ENCODE assay signal across 20 cellular contexts in genomic region chr13:46495647-46496046, GRCh38. TPM values are rescaled to one million over a fixed set of nuclear protein-coding genes. Genes with fewer than 3 reads are reported as not detected.
A peak's percentile ranks its signal among the peaks of the same experiment; 100 is the strongest.
DNase-seq lines count a peak whose midpoint lies in the region; ATAC-seq, FAIRE-seq and TF ChIP-seq lines count a peak whose summit lies in the region.
"Had no signal": no experiment of that assay in that cellular context is flagged by ENCODE, and none has a peak within 500 bp of the region (broad histone marks: within the 10 kb centered on the region; RNA-seq: fewer than 3 reads in every experiment).

No MANE protein-coding gene starts in this region.

- TF ChIP-seq CTCF in LNCaP clone FGC (IDR thresholded peaks at IDR 0.05; ENCODE audit: control insufficient read depth, extremely low read depth, insufficient read depth) (no peak), tibial artery (IDR thresholded peaks at IDR 0.05) (no peak), HepG2 (CRISPR knock-in tag; IDR thresholded peaks at IDR 0.05) (no peak), BE2C (IDR thresholded peaks at IDR 0.05; ENCODE audit: low read depth, low read length) (no peak)

- peak overlapping the region; percentile 51 to 59 for H3K27ac ChIP-seq in tibial artery
- no peak overlapping the region for H3K27ac ChIP-seq in HepG2 (ENCODE audit: extremely low read length, insufficient read depth, low read length)
- H3K27ac ChIP-seq: C4-2B, HL-60, RWPE1, SJCRH30 had no signal

- no peak for TF ChIP-seq POLR2A in HepG2 (IDR thresholded peaks at IDR 0.05; ENCODE audit: insufficient read depth in 1 of 2, low read depth in 2 of 2, low read length in 2 of 2)

- 35% methylated on average over 4 of the region's 4 CpGs for WGBS in HepG2 (ENCODE audit: low lambda C conversion rate)

- DNase-seq in LNCaP clone FGC (ENCODE audit: low read depth), result peak; percentile 51
- no peak for DNase-seq in tibial artery
- no peak for DNase-seq in epidermal melanocyte (ENCODE audit: insufficient read length, low spot score)
- DNase-seq in HepG2 (ENCODE audit: low spot score), result no peak
- no peak for DNase-seq in BE2C
- no peak for DNase-seq in NCI-H446 (lab: John Stamatoyannopoulos, UW)
- DNase-seq: DMS53, GOT3, NCI-H1048, NCI-H146, NCI-H2081 treated with DMSO at 0.1 percent for 48 hours, NCI-H526 treated with DMSO at 0.1 percent for 48 hours, SJCRH30 had no signal

- in situ Hi-C loops in HepG2 (cut with HindIII; ENCODE audit: extremely low pct_ligation_motif_present, low pct_unique_long_range_greater_than_20kb), result no loop called here

- H3K9me3 ChIP-seq in tibial artery, result no peaks in the 10 kb centered on the region
- H3K9me3 ChIP-seq in HepG2 (ENCODE audit: low read length), result no peaks in the 10 kb centered on the region
- H3K9me3 ChIP-seq in BE2C, result no peaks in the 10 kb centered on the region
- H3K9me3 ChIP-seq: SJCRH30 had no signal

- H3K36me3 ChIP-seq in tibial artery (no peaks in the 10 kb centered on the region), HepG2 (replicated peaks in 1 of 2; ENCODE audit: control insufficient read depth in 1 of 2, insufficient read depth in 2 of 2, low read length in 2 of 2) (no peaks in the 10 kb centered on the region), BE2C (no peaks in the 10 kb centered on the region)
- H3K36me3 ChIP-seq: SJCRH30 had no signal

- H3K4me1 ChIP-seq in tibial artery, result peaks cover 0 to 23% (median 6%) of the 10 kb centered on the region in 4 donors
- H3K4me1 ChIP-seq in HepG2 (ENCODE audit: insufficient read depth, low read length), result no peaks in the 10 kb centered on the region
- H3K4me1 ChIP-seq in BE2C, result no peaks in the 10 kb centered on the region

- TF ChIP-seq EP300 in HepG2 (IDR thresholded peaks at IDR 0.05; ENCODE audit: low read depth in 2 of 2, low read length in 2 of 2) (no peak), HepG2 (CRISPR knock-in tag; IDR thresholded peaks at IDR 0.05; ENCODE audit: borderline replicate concordance) (no peak)

- no peak overlapping the region for H3K4me3 ChIP-seq in LNCaP clone FGC (ENCODE audit: low read depth, low read length)
- peak overlapping the region; percentile 4 for H3K4me3 ChIP-seq in iPS-11a (ENCODE audit: low read depth, low read length)
- H3K4me3 ChIP-seq in tibial artery, result peak overlapping the region; percentile 2 to 17
- H3K4me3 ChIP-seq in HepG2 (replicated peaks in 1 of 3; ENCODE audit: insufficient read depth in 1 of 3, low read depth in 2 of 3, low read length in 3 of 3), result no peak overlapping the region
- no peak overlapping the region for H3K4me3 ChIP-seq in BE2C (ENCODE audit: low read depth, low read length)
- H3K4me3 ChIP-seq: K562, SJCRH30 had no signal

- POLR2A ChIA-PET in HepG2 (lab: Yijun Ruan, JAX), result no interaction called here

- ATAC-seq in HepG2, result no peak
- ATAC-seq: K562 had no signal

- no peaks in the 10 kb centered on the region for H3K79me2 ChIP-seq in HepG2 (ENCODE audit: insufficient read depth, low read length)

- no peak for TF ChIP-seq RAD21 in HepG2 (CRISPR knock-in tag; IDR thresholded peaks at IDR 0.05)

- FAIRE-seq in endometrium (lab: Jason Lieb, UNC), result peak; percentile 72
- no peak for FAIRE-seq in HepG2 (lab: Jason Lieb, UNC)
- FAIRE-seq: GM12892, K562 had no signal

- no peak overlapping the region for H2AFZ ChIP-seq in HepG2 (ENCODE audit: low read length)

- BruUV-seq in HepG2 (replicated peaks; lab: Mats Ljungman, UMichigan), result no TSS peak

- intact Hi-C loops in tibial artery (cut with DNase I; ENCODE audit: low total_unique reads) (loop anchor here (5.0 kb wide), 1 partner anchor 42 kb away; no protein-coding TSS in a partner anchor), HepG2 (cut with micrococcal nuclease; ENCODE audit: unreplicated experiment) (no loop called here)

- CTCF ChIA-PET in HepG2 (lab: Yijun Ruan, JAX; ENCODE audit: low intra/inter-chr PET ratio, low total read pairs), result no interaction called here

- H3K4me2 ChIP-seq in HepG2 (ENCODE audit: low read depth, low read length), result no peak overlapping the region

- H3K9ac ChIP-seq in HepG2 (ENCODE audit: insufficient read depth, low read depth, low read length), result no peak overlapping the region

- no peaks in the 10 kb centered on the region for H3K27me3 ChIP-seq in tibial artery
- H3K27me3 ChIP-seq in HepG2 (ENCODE audit: control insufficient read depth in 1 of 2, insufficient read depth in 2 of 2, low read length in 2 of 2), result no peaks in the 10 kb centered on the region; a peak in 1 of 5 replicates
- H3K27me3 ChIP-seq in BE2C, result no peaks in the 10 kb centered on the region
- H3K27me3 ChIP-seq: SJCRH30 had no signal

- no peaks in the 10 kb centered on the region for H4K20me1 ChIP-seq in HepG2 (ENCODE audit: insufficient read depth, low read length)

TF ChIP-seq in HepG2, 621 proteins besides CTCF, POLR2A, EP300 and RAD21 (continues in another document):
- TF ChIP-seq ZUFSP (CRISPR knock-in tag; IDR thresholded peaks at IDR 0.05; ENCODE audit: borderline replicate concordance) (no peak), AFF4 (CRISPR knock-in tag; IDR thresholded peaks at IDR 0.05) (no peak), ZSCAN31 (CRISPR knock-in tag; IDR thresholded peaks at IDR 0.05; ENCODE audit: low read depth) (no peak), ZSCAN21 (CRISPR knock-in tag; IDR thresholded peaks at IDR 0.05; ENCODE audit: borderline replicate concordance) (no peak)

RNA-seq across cellular contexts. Expression of gene LRCH1, which starts 57.3 kb away (rescaled TPM):
- 4.1 and 6.6 TPM in 2 replicates for total RNA-seq in HepG2 (2016; rRNA removed; fragmentation: Illumina TruSeq; extraction: Trizol)
- total RNA-seq in HepG2 (2016; cell fraction: cytosol; rRNA removed; fragmentation: Illumina TruSeq; extraction: Trizol; ENCODE audit: low read depth), result 2.2 and 2.4 TPM in 2 replicates
- total RNA-seq in HepG2 (2016; cell fraction: insoluble cytoplasmic fraction; rRNA removed; fragmentation: Illumina TruSeq; extraction: Trizol), result 4.2 and 6.0 TPM in 2 replicates
- 3.5 and 3.9 TPM in 2 replicates for total RNA-seq in HepG2 (2016; cell fraction: membrane; rRNA removed; fragmentation: Illumina TruSeq; extraction: Trizol)
- total RNA-seq in HepG2 (2016; cell fraction: nucleus; rRNA removed; fragmentation: Illumina TruSeq; extraction: Trizol), result 10.2 and 12.6 TPM in 2 replicates
- polyA plus RNA-seq in HepG2 (2011; rRNA removed), result 9.2 and 12.6 TPM in 2 replicates
- 4.7 and 5.6 TPM in 2 replicates for polyA plus RNA-seq in HepG2 (2011; cell fraction: cytosol; rRNA removed)
- 9.3 and 10.3 TPM in 2 replicates for polyA plus RNA-seq in HepG2 (2011; cell fraction: nucleus; rRNA removed)
- 7.8 and 9.2 TPM in 2 replicates for polyA plus RNA-seq in HepG2 (2012)
- 0.29 and 0.41 TPM in 2 replicates for polyA plus RNA-seq in HepG2 (2016; cell fraction: cytosol; fragmentation: Illumina TruSeq; extraction: Trizol; ENCODE audit: low read depth)
- 6.5 and 7.8 TPM in 2 replicates for polyA plus RNA-seq in HepG2 (2016; cell fraction: insoluble cytoplasmic fraction; fragmentation: Illumina TruSeq; extraction: Trizol; ENCODE audit: low read depth)
- polyA plus RNA-seq in HepG2 (2016; cell fraction: membrane; fragmentation: Illumina TruSeq; extraction: Trizol; ENCODE audit: low read depth), result 1.3 and 1.7 TPM in 2 replicates
- polyA plus RNA-seq in HepG2 (2016; cell fraction: nucleus; fragmentation: Illumina TruSeq; extraction: Trizol; ENCODE audit: insufficient read depth, low read depth), result 9.3 TPM in 2 replicates
- polyA minus RNA-seq in HepG2 (2011; rRNA and poly(A)+ RNA removed; ENCODE audit: low replicate concordance), result 10.6 and 13.7 TPM in 2 replicates
- 8.0 and 9.5 TPM in 2 replicates for polyA minus RNA-seq in HepG2 (2011; cell fraction: cytosol; rRNA and poly(A)+ RNA removed)
- polyA minus RNA-seq in HepG2 (2011; cell fraction: nucleus; rRNA and poly(A)+ RNA removed), result 54.5 and 56.4 TPM in 2 replicates
- polyA plus RNA-seq in BE2C (2012; ENCODE audit: insufficient read depth, insufficient read length, low read depth), result 8.9 TPM

Comparison
In these comparisons a context has a peak if more than half of its experiments do, and no peak if none do; other contexts are left out.
1. H3K4me3 ChIP-seq: peak in iPS-11a (single experiment) and tibial artery (2 of 2); none in LNCaP clone FGC (single experiment), HepG2 (0 of 3) and BE2C (single experiment).